ENCODE assay signal across 1 cellular context in the genomic region with DNA sequence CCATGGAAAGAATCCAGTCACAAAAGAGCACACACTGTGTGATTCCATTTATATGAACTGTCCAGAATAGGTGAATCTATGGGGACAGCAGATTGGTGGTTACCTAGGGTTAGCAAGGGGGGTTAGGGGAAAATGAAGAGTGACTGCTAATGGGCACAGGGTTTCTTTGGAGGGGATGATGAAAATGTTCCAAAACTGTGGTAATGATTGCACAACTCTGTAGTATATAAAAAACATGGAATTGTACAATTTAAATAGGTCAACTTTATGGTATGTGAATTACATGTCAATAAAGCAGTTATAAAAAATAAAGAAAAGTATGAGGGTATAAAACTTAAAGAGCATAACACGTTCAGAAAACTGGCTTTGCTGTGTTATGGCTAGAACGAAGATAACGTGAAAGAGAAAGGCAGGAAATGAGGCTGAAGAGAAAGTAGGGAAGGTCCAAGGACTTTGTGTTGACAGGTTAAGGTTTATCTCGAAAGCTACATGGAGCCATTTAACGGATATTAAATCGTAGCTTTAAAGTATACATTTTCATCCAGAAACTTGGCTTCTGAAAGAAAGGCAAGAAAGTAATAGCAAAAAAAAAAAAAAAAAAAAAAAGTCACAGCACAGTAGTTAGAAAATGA.
TF ChIP-seq lines count a peak whose summit lies in the region.

No MANE protein-coding gene starts in this region.

TF ChIP-seq in K562, 482 proteins besides CTCF, POLR2A, EP300 and RAD21 (continued from another document):
- TF ChIP-seq, protein P1, sequence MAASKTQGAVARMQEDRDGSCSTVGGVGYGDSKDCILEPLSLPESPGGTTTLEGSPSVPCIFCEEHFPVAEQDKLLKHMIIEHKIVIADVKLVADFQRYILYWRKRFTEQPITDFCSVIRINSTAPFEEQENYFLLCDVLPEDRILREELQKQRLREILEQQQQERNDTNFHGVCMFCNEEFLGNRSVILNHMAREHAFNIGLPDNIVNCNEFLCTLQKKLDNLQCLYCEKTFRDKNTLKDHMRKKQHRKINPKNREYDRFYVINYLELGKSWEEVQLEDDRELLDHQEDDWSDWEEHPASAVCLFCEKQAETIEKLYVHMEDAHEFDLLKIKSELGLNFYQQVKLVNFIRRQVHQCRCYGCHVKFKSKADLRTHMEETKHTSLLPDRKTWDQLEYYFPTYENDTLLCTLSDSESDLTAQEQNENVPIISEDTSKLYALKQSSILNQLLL (CRISPR knock-in tag; IDR thresholded peaks at IDR 0.05; ENCODE audit: borderline replicate concordance) = no peak
- TF ChIP-seq EWSR1 (IDR thresholded peaks at IDR 0.05; ENCODE audit: borderline replicate concordance, low read depth, partially characterized antibody) = no peak
- TF ChIP-seq, protein P2, sequence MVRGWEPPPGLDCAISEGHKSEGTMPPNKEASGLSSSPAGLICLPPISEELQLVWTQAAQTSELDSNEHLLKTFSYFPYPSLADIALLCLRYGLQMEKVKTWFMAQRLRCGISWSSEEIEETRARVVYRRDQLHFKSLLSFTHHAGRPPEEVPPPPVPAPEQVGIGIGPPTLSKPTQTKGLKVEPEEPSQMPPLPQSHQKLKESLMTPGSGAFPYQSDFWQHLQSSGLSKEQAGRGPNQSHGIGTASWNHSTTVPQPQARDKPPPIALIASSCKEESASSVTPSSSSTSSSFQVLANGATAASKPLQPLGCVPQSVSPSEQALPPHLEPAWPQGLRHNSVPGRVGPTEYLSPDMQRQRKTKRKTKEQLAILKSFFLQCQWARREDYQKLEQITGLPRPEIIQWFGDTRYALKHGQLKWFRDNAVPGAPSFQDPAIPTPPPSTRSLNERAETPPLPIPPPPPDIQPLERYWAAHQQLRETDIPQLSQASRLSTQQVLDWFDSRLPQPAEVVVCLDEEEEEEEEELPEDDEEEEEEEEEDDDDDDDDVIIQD (CRISPR knock-in tag; IDR thresholded peaks at IDR 0.05) = no peak
